ENCODE assay signal across 8 cellular contexts in the genomic region with DNA sequence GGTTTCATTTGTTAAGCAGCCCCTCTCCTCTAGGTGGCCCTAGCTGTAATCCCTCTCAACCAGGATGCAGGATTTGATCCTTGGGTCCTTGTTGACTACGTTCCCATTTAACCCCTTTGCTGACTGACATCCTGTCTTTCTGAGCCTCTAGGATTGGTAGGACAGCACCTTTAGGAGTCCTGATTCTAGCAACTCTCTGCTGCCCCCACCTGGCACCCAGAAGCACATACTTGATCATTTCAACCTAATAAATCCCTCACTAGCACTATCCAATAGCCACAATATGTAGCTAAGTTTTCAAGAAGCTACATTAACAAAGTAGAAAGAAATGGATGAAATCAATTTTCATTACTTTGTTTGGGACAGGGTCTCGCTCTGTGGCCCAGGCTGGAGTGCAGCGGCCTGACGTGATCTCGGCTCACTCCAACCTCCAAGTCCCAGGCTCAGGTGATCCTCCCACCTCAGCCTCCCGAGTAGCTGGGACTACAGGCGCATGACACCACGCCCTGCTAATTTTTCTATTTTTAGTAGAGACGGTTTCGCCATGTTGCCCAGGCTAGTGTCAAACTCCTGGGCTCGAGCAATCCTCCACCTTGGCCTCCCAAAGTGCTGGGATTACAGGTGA. TPM values are rescaled to one million over a fixed set of nuclear protein-coding genes. Genes with fewer than 3 reads are reported as not detected.
DNase-seq lines count a peak whose midpoint lies in the region; ATAC-seq and TF ChIP-seq lines count a peak whose summit lies in the region.

No MANE protein-coding gene starts in this region.

- no peaks in the 10 kb centered on the region for H3K27me3 ChIP-seq in GM23338 (ENCODE audit: insufficient read depth)

- H2AFZ ChIP-seq in GM23338 = no peak overlapping the region

- H3K27me3 Mint-ChIP-seq in GM23338 (ENCODE audit: insufficient read depth, low read depth, poor library complexity) (peaks cover 6% of the 10 kb centered on the region), progenitor cell of endocrine pancreas (no peaks in the 10 kb centered on the region)
- H3K27me3 Mint-ChIP-seq in activated T-helper 2 cell treated with anti-CD3 and anti-CD28 coated beads, Interferon-gamma antibody, Interleukin-2, Interleukin-4, amounts not matched to agents 10 μg/mL and 5 μg/mL and 100 μg/mL, durations not matched to agents 14 hours and 24 hours and 36 hours (ENCODE audit: low read depth) = no peaks in the 10 kb centered on the region

- H3K4me1 Mint-ChIP-seq in GM23338 = no peaks in the 10 kb centered on the region
- H3K4me1 Mint-ChIP-seq in activated T-helper 2 cell treated with anti-CD3 and anti-CD28 coated beads, Interferon-gamma antibody, Interleukin-2, Interleukin-4, amounts not matched to agents 10 μg/mL and 5 μg/mL and 100 μg/mL, durations not matched to agents 14 hours and 24 hours and 36 hours (ENCODE audit: low read depth) = no peaks in the 10 kb centered on the region
- peaks cover 6% of the 10 kb centered on the region for H3K4me1 Mint-ChIP-seq in progenitor cell of endocrine pancreas (ENCODE audit: low read depth)

- intact Hi-C loops in activated T-helper 2 cell treated with anti-CD3 and anti-CD28 coated beads, Interferon-gamma antibody, Interleukin-2, Interleukin-4, amounts not matched to agents 10 μg/mL and 5 μg/mL and 100 μg/mL, durations not matched to agents 14 hours and 24 hours and 36 hours (cut with micrococcal nuclease) = no loop called here

- H3K36me3 ChIP-seq in GM23338 (ENCODE audit: insufficient read depth) = no peaks in the 10 kb centered on the region

- H3K27ac ChIP-seq in GM23338 (ENCODE audit: low read depth) (no peak overlapping the region), RWPE1 (no peak overlapping the region)

- H3K9me2 ChIP-seq in GM23338 (ENCODE audit: insufficient read depth) = no peaks in the 10 kb centered on the region; the same call in 1 of the 2 replicates

- H3F3A ChIP-seq in GM23338 (replicated peaks; ENCODE audit: low read depth) = no peaks in the 10 kb centered on the region

- no peak overlapping the region for H3K4me3 ChIP-seq in GM23338

- H3K9me3 Mint-ChIP-seq in GM23338 (peaks cover 5% of the 10 kb centered on the region; the same call in 1 of the 3 replicates), progenitor cell of endocrine pancreas (ENCODE audit: low read depth) (no peaks in the 10 kb centered on the region)
- H3K9me3 Mint-ChIP-seq in activated T-helper 2 cell treated with anti-CD3 and anti-CD28 coated beads, Interferon-gamma antibody, Interleukin-2, Interleukin-4, amounts not matched to agents 10 μg/mL and 5 μg/mL and 100 μg/mL, durations not matched to agents 14 hours and 24 hours and 36 hours = no peaks in the 10 kb centered on the region

- no peak overlapping the region for H3K4me3 Mint-ChIP-seq in GM23338
- H3K4me3 Mint-ChIP-seq in activated T-helper 2 cell treated with anti-CD3 and anti-CD28 coated beads, Interferon-gamma antibody, Interleukin-2, Interleukin-4, amounts not matched to agents 10 μg/mL and 5 μg/mL and 100 μg/mL, durations not matched to agents 14 hours and 24 hours and 36 hours (ENCODE audit: low read depth) = no peak overlapping the region
- H3K4me3 Mint-ChIP-seq in progenitor cell of endocrine pancreas (ENCODE audit: low read depth) = no peak overlapping the region

- H4K20me1 ChIP-seq in GM23338 (replicated peaks; ENCODE audit: insufficient read depth) = no peaks in the 10 kb centered on the region

- TF ChIP-seq CTCF in GM23338 (conservative IDR thresholded peaks at IDR 0.05; ENCODE audit: low read depth in 2 of 2) = peak; percentile 71 to 91
- peak; percentile 91 for TF ChIP-seq CTCF in RWPE1 (conservative IDR thresholded peaks at IDR 0.05; ENCODE audit: low read depth)
- peak; percentile 85 for TF ChIP-seq CTCF in progenitor cell of endocrine pancreas (IDR thresholded peaks at IDR 0.05; ENCODE audit: unreplicated experiment)

- H3K79me2 ChIP-seq in GM23338 (replicated peaks; ENCODE audit: insufficient read depth) = no peaks in the 10 kb centered on the region

- CTCF ChIA-PET in RWPE1 (lab: Yijun Ruan, JAX) = interaction anchor here (0.5 to 0.7 kb wide), 4 partner anchors 74 to 1191 kb away, joined by 3 to 4 read pairs (median 3); no protein-coding TSS in a partner anchor

- H3K4me1 ChIP-seq in GM23338 (ENCODE audit: insufficient read depth) = no peaks in the 10 kb centered on the region

- H3K27ac Mint-ChIP-seq in GM23338 = no peak overlapping the region
- no peak overlapping the region for H3K27ac Mint-ChIP-seq in activated T-helper 2 cell treated with anti-CD3 and anti-CD28 coated beads, Interferon-gamma antibody, Interleukin-2, Interleukin-4, amounts not matched to agents 10 μg/mL and 5 μg/mL and 100 μg/mL, durations not matched to agents 14 hours and 24 hours and 36 hours
- H3K27ac Mint-ChIP-seq in progenitor cell of endocrine pancreas = no peak overlapping the region

- peak; percentile 100 for ATAC-seq in GM23338
- no peak for ATAC-seq in GM21737 (IDR thresholded peaks at IDR 0.05; ENCODE audit: unreplicated experiment)

- POLR2A ChIA-PET in RWPE1 (lab: Yijun Ruan, JAX; ENCODE audit: low non-redundant PET) = no interaction called here

- DNase-seq in GM04504 (ENCODE audit: low read depth) (peak; percentile 18), GM23338 (ENCODE audit: low spot score) (peak; percentile 94), Kasumi-1 (lab: John Stamatoyannopoulos, UW) (peak; percentile 78 to 85), RWPE1 (ENCODE audit: low spot score) (peak; percentile 69), globus pallidus (ENCODE audit: low spot score) (peak; percentile 33), progenitor cell of endocrine pancreas (ENCODE audit: low spot score, unreplicated experiment) (peak; percentile 32)
- peak; percentile 33 for DNase-seq in activated T-helper 2 cell treated with anti-CD3 and anti-CD28 coated beads, Interferon-gamma antibody, Interleukin-2, Interleukin-4, amounts not matched to agents 10 μg/mL and 5 μg/mL and 100 μg/mL, durations not matched to agents 14 hours and 24 hours and 36 hours (ENCODE audit: low spot score)

- H3K36me3 Mint-ChIP-seq in GM23338 (ENCODE audit: low read depth) = no peaks in the 10 kb centered on the region
- no peaks in the 10 kb centered on the region for H3K36me3 Mint-ChIP-seq in activated T-helper 2 cell treated with anti-CD3 and anti-CD28 coated beads, Interferon-gamma antibody, Interleukin-2, Interleukin-4, amounts not matched to agents 10 μg/mL and 5 μg/mL and 100 μg/mL, durations not matched to agents 14 hours and 24 hours and 36 hours (ENCODE audit: low read depth)
- H3K36me3 Mint-ChIP-seq in progenitor cell of endocrine pancreas (ENCODE audit: insufficient read depth) = no peaks in the 10 kb centered on the region

- H3K4me2 ChIP-seq in GM23338 = no peak overlapping the region

RNA-seq across cellular contexts. Expression of gene RSL24D1, which starts 28.3 kb away (rescaled TPM):
- total RNA-seq in GM23338 (2014; rRNA removed; shearing (Covaris generic)) = 125 and 146 TPM in 2 replicates
- polyA plus RNA-seq in GM23338 (2016; fragmentation: Nextera tagmentation; extraction: Ambion mirVana) = 181 and 201 TPM in 2 replicates
- total RNA-seq in activated T-helper 2 cell treated with anti-CD3 and anti-CD28 coated beads, Interferon-gamma antibody, Interleukin-2, Interleukin-4, amounts not matched to agents 10 μg/mL and 5 μg/mL and 100 μg/mL, durations not matched to agents 14 hours and 24 hours and 36 hours = 94.0 and 97.0 TPM in 2 replicates
- 69.1 and 72.3 TPM in 2 replicates for total RNA-seq in progenitor cell of endocrine pancreas

Comparison
In these comparisons a context has a peak if more than half of its experiments do, and no peak if none do; other contexts are left out.
1. DNase-seq: peak in every context shown above with its lines; median percentile 94 in GM23338; 82 in Kasumi-1; 69 in RWPE1; 33 in activated T-helper 2 cell treated with anti-CD3 and anti-CD28 coated beads, Interferon-gamma antibody, Interleukin-2, Interleukin-4, amounts not matched to agents 10 μg/mL and 5 μg/mL and 100 μg/mL, durations not matched to agents 14 hours and 24 hours and 36 hours; 33 in globus pallidus; 32 in progenitor cell of endocrine pancreas; 18 in GM04504.